In genomic region chr11:61032824-61033223, GRCh38 we compare ENCODE assay signal across 23 cellular contexts.
DNase-seq lines count a peak whose midpoint lies in the region; ATAC-seq and TF ChIP-seq lines count a peak whose summit lies in the region.
"Had no signal": no experiment of that assay in that cellular context is flagged by ENCODE, and none has a peak within 500 bp of the region (broad histone marks: within the 10 kb centered on the region; RNA-seq: fewer than 3 reads in every experiment).

No MANE protein-coding gene starts in this region.

- peaks cover 62% of the 10 kb centered on the region for H3K4me1 Mint-ChIP-seq in T-helper 2 cell treated with Interferon-gamma antibody and Interleukin-4, amounts not matched to agents 5 μg/mL and 100 μg/mL, for 36 hours (ENCODE audit: low read depth)
- peaks cover 88% of the 10 kb centered on the region for H3K4me1 Mint-ChIP-seq in activated naive CD4-positive, alpha-beta T cell treated with anti-CD3 and anti-CD28 coated beads for 36 hours (ENCODE audit: low read depth)
- H3K4me1 Mint-ChIP-seq in CD4-positive, alpha-beta memory T cell, result peaks cover 35 to 71% (median 51%) of the 10 kb centered on the region in 4 donors
- peaks cover 50 to 94% (median 90%) of the 10 kb centered on the region in 7 donors for H3K4me1 Mint-ChIP-seq in naive thymus-derived CD4-positive, alpha-beta T cell

- no peak for ATAC-seq in naive thymus-derived CD4-positive, alpha-beta T cell
- ATAC-seq in GM18505 (IDR thresholded peaks at IDR 0.05; ENCODE audit: unreplicated experiment), result no peak
- ATAC-seq: HCT116, Panc1 had no signal

- no peak for DNase-seq in T-helper 2 cell treated with Interferon-gamma antibody and Interleukin-4, amounts not matched to agents 5 μg/mL and 100 μg/mL, for 36 hours (ENCODE audit: low spot score)
- DNase-seq in T-helper 2 cell (no peak), OCI-M1 (lab: John Stamatoyannopoulos, UW) (no peak)
- peak; percentile 1 for DNase-seq in activated naive CD4-positive, alpha-beta T cell treated with anti-CD3 and anti-CD28 coated beads for 36 hours
- no peak for DNase-seq in activated naive CD4-positive, alpha-beta T cell (lab: John Stamatoyannopoulos, UW)
- no peak for DNase-seq in CD4-positive, alpha-beta memory T cell
- no peak for DNase-seq in naive thymus-derived CD4-positive, alpha-beta T cell
- DNase-seq: 8988T, ACHN, BE2C, DMS153, DND-41, Karpas-422, NCI-H1092, NCI-H1417 treated with DMSO at 0.1 percent for 48 hours, NCI-H1694 treated with DMSO at 0.1 percent for 48 hours, NCI-H2081, NCI-H2227 treated with DMSO at 0.1 percent for 48 hours, NCI-H69 had no signal

- H3K4me3 Mint-ChIP-seq in T-helper 2 cell treated with Interferon-gamma antibody and Interleukin-4, amounts not matched to agents 5 μg/mL and 100 μg/mL, for 36 hours, result no peak overlapping the region
- no peak overlapping the region for H3K4me3 Mint-ChIP-seq in activated naive CD4-positive, alpha-beta T cell treated with anti-CD3 and anti-CD28 coated beads for 36 hours
- no peak overlapping the region for H3K4me3 Mint-ChIP-seq in CD4-positive, alpha-beta memory T cell
- peak overlapping the region in 1 of 10 donors; percentile 2 for H3K4me3 Mint-ChIP-seq in naive thymus-derived CD4-positive, alpha-beta T cell
- H3K4me3 Mint-ChIP-seq: CD14-positive monocyte had no signal

- H3K27me3 ChIP-seq in CD4-positive, alpha-beta memory T cell (ENCODE audit: insufficient read depth, low read length), result no peaks in the 10 kb centered on the region
- H3K27me3 ChIP-seq in naive thymus-derived CD4-positive, alpha-beta T cell (ENCODE audit: control insufficient read depth in 2 of 2, insufficient read depth in 2 of 2, low read length in 2 of 2), result no peaks in the 10 kb centered on the region
- H3K27me3 ChIP-seq: BE2C had no signal

- no peaks in the 10 kb centered on the region for H3K36me3 ChIP-seq in CD4-positive, alpha-beta memory T cell (ENCODE audit: insufficient read depth, low read length)
- no peaks in the 10 kb centered on the region for H3K36me3 ChIP-seq in naive thymus-derived CD4-positive, alpha-beta T cell (ENCODE audit: control insufficient read depth in 2 of 3, insufficient read depth in 3 of 3, low read length in 3 of 3)
- H3K36me3 ChIP-seq: BE2C had no signal

- H3K36me3 Mint-ChIP-seq in T-helper 2 cell treated with Interferon-gamma antibody and Interleukin-4, amounts not matched to agents 5 μg/mL and 100 μg/mL, for 36 hours (ENCODE audit: low read depth), result peaks cover 37% of the 10 kb centered on the region
- H3K36me3 Mint-ChIP-seq in activated naive CD4-positive, alpha-beta T cell treated with anti-CD3 and anti-CD28 coated beads for 36 hours (ENCODE audit: low read depth), result peaks cover 66% of the 10 kb centered on the region
- peaks cover 17 to 30% of the 10 kb centered on the region in 2 donors for H3K36me3 Mint-ChIP-seq in CD4-positive, alpha-beta memory T cell
- peaks cover 0 to 43% (median 0%) of the 10 kb centered on the region in 5 donors for H3K36me3 Mint-ChIP-seq in naive thymus-derived CD4-positive, alpha-beta T cell

- H3K9me3 Mint-ChIP-seq in T-helper 2 cell treated with Interferon-gamma antibody and Interleukin-4, amounts not matched to agents 5 μg/mL and 100 μg/mL, for 36 hours, result no peaks in the 10 kb centered on the region
- H3K9me3 Mint-ChIP-seq in activated naive CD4-positive, alpha-beta T cell treated with anti-CD3 and anti-CD28 coated beads for 36 hours, result no peaks in the 10 kb centered on the region
- no peaks in the 10 kb centered on the region for H3K9me3 Mint-ChIP-seq in CD4-positive, alpha-beta memory T cell
- H3K9me3 Mint-ChIP-seq in naive thymus-derived CD4-positive, alpha-beta T cell, result no peaks in the 10 kb centered on the region

- TF ChIP-seq POLR2A in GM18505 (IDR thresholded peaks at IDR 0.05; ENCODE audit: borderline replicate concordance, extremely low read depth, insufficient read depth, insufficient read length), result no peak

- peak overlapping the region; percentile 26 for H3K27ac Mint-ChIP-seq in T-helper 2 cell treated with Interferon-gamma antibody and Interleukin-4, amounts not matched to agents 5 μg/mL and 100 μg/mL, for 36 hours
- H3K27ac Mint-ChIP-seq in activated naive CD4-positive, alpha-beta T cell treated with anti-CD3 and anti-CD28 coated beads for 36 hours, result peak overlapping the region; percentile 9
- H3K27ac Mint-ChIP-seq in CD4-positive, alpha-beta memory T cell, result peak overlapping the region in 4 of 7 donors; percentile 10 to 85 (median 48)
- peak overlapping the region in 7 of 9 donors; percentile 51 to 91 (median 67) for H3K27ac Mint-ChIP-seq in naive thymus-derived CD4-positive, alpha-beta T cell
- H3K27ac Mint-ChIP-seq: CD14-positive monocyte had no signal

- POLR2A ChIA-PET in CD4-positive, alpha-beta memory T cell (lab: Charles Lee; ENCODE audit: partially characterized antibody), result interaction anchor here (0.8 to 4.3 kb wide), 2 partner anchors 9 to 44 kb away, joined by 3 to 28 read pairs; no protein-coding TSS in a partner anchor
- POLR2A ChIA-PET in naive thymus-derived CD4-positive, alpha-beta T cell (lab: Charles Lee), result interaction anchor here (0.8 to 2.0 kb wide), 2 partner anchors 9 to 72 kb away, joined by 3 to 10 read pairs; no protein-coding TSS in a partner anchor

- intact Hi-C loops in activated naive CD4-positive, alpha-beta T cell treated with anti-CD3 and anti-CD28 coated beads for 36 hours (cut with micrococcal nuclease), result no loop called here
- intact Hi-C loops in CD4-positive, alpha-beta memory T cell (cut with micrococcal nuclease), result no loop called here
- intact Hi-C loops in naive thymus-derived CD4-positive, alpha-beta T cell (cut with micrococcal nuclease), result no loop called here

- H3K4me3 ChIP-seq in CD4-positive, alpha-beta memory T cell (ENCODE audit: low read length in 2 of 2), result no peak overlapping the region
- H3K4me3 ChIP-seq in naive thymus-derived CD4-positive, alpha-beta T cell (ENCODE audit: low read length), result no peak overlapping the region

- H3K4me1 ChIP-seq in CD4-positive, alpha-beta memory T cell (ENCODE audit: insufficient read depth, low read length), result peaks cover 37% of the 10 kb centered on the region
- peaks cover 12 to 61% of the 10 kb centered on the region in 2 donors for H3K4me1 ChIP-seq in naive thymus-derived CD4-positive, alpha-beta T cell (ENCODE audit: control insufficient read depth in 2 of 2, insufficient read depth in 2 of 2, low read length in 2 of 2)
- H3K4me1 ChIP-seq: BE2C had no signal

- CTCF ChIA-PET in activated naive CD4-positive, alpha-beta T cell treated with anti-CD3 and anti-CD28 coated beads for 36 hours (lab: Charles Lee), result interaction anchor here (0.6 kb wide), 2 partner anchors 9 to 406 kb away, joined by 3 read pairs; no protein-coding TSS in a partner anchor
- CTCF ChIA-PET in CD4-positive, alpha-beta memory T cell (lab: Charles Lee; ENCODE audit: partially characterized antibody), result interaction anchor here (1.3 to 2.2 kb wide), 2 partner anchors 9 to 49 kb away, joined by 3 to 14 read pairs; no protein-coding TSS in a partner anchor
- CTCF ChIA-PET in naive thymus-derived CD4-positive, alpha-beta T cell (lab: Charles Lee), result no interaction called here

- H3K27ac ChIP-seq in CD4-positive, alpha-beta memory T cell (ENCODE audit: low read depth, low read length), result no peak overlapping the region
- H3K27ac ChIP-seq in naive thymus-derived CD4-positive, alpha-beta T cell (ENCODE audit: low read depth, low read length), result no peak overlapping the region

- no peaks in the 10 kb centered on the region for H3K9me3 ChIP-seq in CD4-positive, alpha-beta memory T cell (ENCODE audit: control insufficient read depth in 1 of 2, low read length in 2 of 2)
- no peaks in the 10 kb centered on the region for H3K9me3 ChIP-seq in naive thymus-derived CD4-positive, alpha-beta T cell (ENCODE audit: control insufficient read depth in 2 of 3, low read length in 3 of 3)
- H3K9me3 ChIP-seq: BE2C had no signal

- no peaks in the 10 kb centered on the region for H3K27me3 Mint-ChIP-seq in T-helper 2 cell treated with Interferon-gamma antibody and Interleukin-4, amounts not matched to agents 5 μg/mL and 100 μg/mL, for 36 hours (ENCODE audit: low read depth)
- no peaks in the 10 kb centered on the region for H3K27me3 Mint-ChIP-seq in activated naive CD4-positive, alpha-beta T cell treated with anti-CD3 and anti-CD28 coated beads for 36 hours (ENCODE audit: low read depth)
- H3K27me3 Mint-ChIP-seq in CD4-positive, alpha-beta memory T cell, result no peaks in the 10 kb centered on the region
- H3K27me3 Mint-ChIP-seq in naive thymus-derived CD4-positive, alpha-beta T cell, result no peaks in the 10 kb centered on the region

Comparison
In these comparisons a context has a peak if more than half of its experiments do, and no peak if none do; other contexts are left out.
1. H3K27ac Mint-ChIP-seq: peak in every context shown above with its lines; median percentile 67 in naive thymus-derived CD4-positive, alpha-beta T cell; 48 in CD4-positive, alpha-beta memory T cell; 26 in T-helper 2 cell treated with Interferon-gamma antibody and Interleukin-4, amounts not matched to agents 5 μg/mL and 100 μg/mL, for 36 hours; 9 in activated naive CD4-positive, alpha-beta T cell treated with anti-CD3 and anti-CD28 coated beads for 36 hours.